22 cellular contexts compared by ENCODE assay signal in genomic region chr17:33151565-33151964, GRCh38.
A peak's percentile ranks its signal among the peaks of the same experiment; 100 is the strongest.
DNase-seq lines count a peak whose midpoint lies in the region; ATAC-seq and TF ChIP-seq lines count a peak whose summit lies in the region.
"Had no signal": no experiment of that assay in that cellular context is flagged by ENCODE, and none has a peak within 500 bp of the region (broad histone marks: within the 10 kb centered on the region; RNA-seq: fewer than 3 reads in every experiment).

No MANE protein-coding gene starts in this region.

- H3K36me3 ChIP-seq in A673 (ENCODE audit: insufficient read depth, low read length, poor library complexity, severe bottlenecking): no peaks in the 10 kb centered on the region
- no peaks in the 10 kb centered on the region for H3K36me3 ChIP-seq in BLaER1 treated with 17β-estradiol and CSF1 and Interleukin-3, amounts not matched to agents 10 nM and 100 nM
- H3K36me3 ChIP-seq in upper lobe of right lung: no peaks in the 10 kb centered on the region
- H3K36me3 ChIP-seq: BE2C had no signal

- no peak for ATAC-seq in upper lobe of right lung
- no peak for ATAC-seq in HG03460 (IDR thresholded peaks at IDR 0.05; ENCODE audit: unreplicated experiment)
- ATAC-seq: A549, GM12878 had no signal

- no peak for TF ChIP-seq CTCF in A673 (conservative IDR thresholded peaks at IDR 0.05; ENCODE audit: low read depth, low read length)
- TF ChIP-seq CTCF in upper lobe of right lung (IDR thresholded peaks at IDR 0.05): no peak

- H3K27me3 ChIP-seq in A673 (replicated peaks; ENCODE audit: insufficient read depth, low read depth, low read length, poor library complexity): no peaks in the 10 kb centered on the region
- peaks cover 0 to 7% (median 0%) of the 10 kb centered on the region in 11 experiments; a peak in 1 of 22 replicates for H3K27me3 ChIP-seq in BLaER1 treated with 17β-estradiol and CSF1 and Interleukin-3, amounts not matched to agents 10 nM and 100 nM
- H3K27me3 ChIP-seq in upper lobe of right lung: peaks cover 8% of the 10 kb centered on the region

- POLR2A ChIA-PET in A673 (lab: Charles Lee; ENCODE audit: low non-redundant PET): no interaction called here

- no peak overlapping the region for H3K9ac ChIP-seq in BLaER1 treated with 17β-estradiol and CSF1 and Interleukin-3, amounts not matched to agents 10 nM and 100 nM

- CTCF ChIA-PET in A673 (lab: Charles Lee): no interaction called here

- DNase-seq in A673 (ENCODE audit: low spot score) (no peak), upper lobe of right lung (peak; percentile 9), midbrain (lab: John Stamatoyannopoulos, UW) (no peak)
- DNase-seq: ACHN; BE2C; C1 segment of cervical spinal cord; CD4-positive, alpha-beta memory T cell; CD4-positive, CD25-positive, alpha-beta regulatory T cell; CD8-positive, alpha-beta memory T cell; COR-L47; DMS 273 treated with DMSO at 0.1 percent for 48 hours; DMS153; DMS53; DMS79; DND-41; EL; GDM1 had no signal

- H4K20me1 ChIP-seq in BLaER1 treated with 17β-estradiol and CSF1 and Interleukin-3, amounts not matched to agents 10 nM and 100 nM: peaks cover 0 to 15% (median 0%) of the 10 kb centered on the region in 11 experiments; a peak in 3 of 22 replicates

- H3K4me1 ChIP-seq in A673 (ENCODE audit: insufficient read depth, low read length, poor library complexity, severe bottlenecking) (peaks cover 27% of the 10 kb centered on the region), upper lobe of right lung (no peaks in the 10 kb centered on the region)
- H3K4me1 ChIP-seq in BLaER1 treated with 17β-estradiol and CSF1 and Interleukin-3, amounts not matched to agents 10 nM and 100 nM: peaks cover 32 to 55% (median 53%) of the 10 kb centered on the region in 10 experiments
- H3K4me1 ChIP-seq: A549, BE2C had no signal

- intact Hi-C loops in A673 (cut with micrococcal nuclease; ENCODE audit: unreplicated experiment) (no loop called here), upper lobe of right lung (cut with DNase I) (no loop called here)

- H3K4me2 ChIP-seq in BLaER1 treated with 17β-estradiol and CSF1 and Interleukin-3, amounts not matched to agents 10 nM and 100 nM: peak overlapping the region; percentile 17 to 98 (median 88); a peak in 21 of 22 replicates
- H3K4me2 ChIP-seq: A549 had no signal

- peak overlapping the region; percentile 86 for H3K27ac ChIP-seq in A673 (ENCODE audit: low read depth, low read length, poor library complexity, severe bottlenecking)
- H3K27ac ChIP-seq in BLaER1 treated with 17β-estradiol and CSF1 and Interleukin-3, amounts not matched to agents 10 nM and 100 nM: peak overlapping the region in 3 of 11 experiments; percentile 0 to 24 (median 3); a peak in 3 of 22 replicates
- H3K27ac ChIP-seq in upper lobe of right lung: no peak overlapping the region
- H3K27ac ChIP-seq: 22Rv1, A549 had no signal

- H3K9me3 ChIP-seq in A673 (ENCODE audit: low read depth, low read length, poor library complexity, severe bottlenecking): no peaks in the 10 kb centered on the region
- no peaks in the 10 kb centered on the region for H3K9me3 ChIP-seq in BLaER1 treated with 17β-estradiol and CSF1 and Interleukin-3, amounts not matched to agents 10 nM and 100 nM (replicated peaks in 1 of 11)
- H3K9me3 ChIP-seq in upper lobe of right lung: no peaks in the 10 kb centered on the region
- H3K9me3 ChIP-seq: A549, BE2C had no signal

- no TSS peak for BruUV-seq in A673 (replicated peaks; lab: Mats Ljungman, UMichigan)

- H3K4me3 ChIP-seq in A673 (ENCODE audit: low read depth, low read length, poor library complexity, severe bottlenecking) (no peak overlapping the region), upper lobe of right lung (no peak overlapping the region)
- H3K4me3 ChIP-seq in BLaER1 treated with 17β-estradiol and CSF1 and Interleukin-3, amounts not matched to agents 10 nM and 100 nM: no peak overlapping the region
- H3K4me3 ChIP-seq: A549, GM12878 had no signal
